Comparison of ENCODE assay signal across 28 cellular contexts in the genomic region with DNA sequence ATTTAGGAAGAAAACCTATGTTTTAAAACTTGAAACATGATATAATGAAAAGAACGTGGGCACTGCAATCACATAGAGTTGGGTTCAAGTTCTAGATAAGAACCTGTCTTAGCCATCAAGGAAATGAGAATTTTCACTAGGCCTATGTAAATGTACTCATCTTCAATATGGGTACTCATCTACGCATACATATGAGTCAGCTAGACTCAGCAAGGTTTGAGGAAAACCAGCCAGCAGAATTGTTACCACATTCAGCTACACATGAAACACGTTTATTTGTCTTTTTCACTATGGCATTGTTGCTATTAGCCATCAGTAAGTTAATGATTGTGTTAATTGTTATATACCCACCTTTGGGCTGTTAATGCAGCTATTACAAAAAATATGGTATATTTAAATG.
"Had no signal": no experiment of that assay in that cellular context is flagged by ENCODE, and none has a peak within 500 bp of the region (broad histone marks: within the 10 kb centered on the region; RNA-seq: fewer than 3 reads in every experiment).

No MANE protein-coding gene starts in this region.

- H3K27ac Mint-ChIP-seq: naive thymus-derived CD4-positive, alpha-beta T cell; nephron; neural progenitor cell; stimulated activated naive CD8-positive, alpha-beta T cell treated with anti-CD3 and anti-CD28 coated beads, Interleukin-15, amount 100 ng/mL, for 72 hours had no signal

- H3K9me3 Mint-ChIP-seq: naive thymus-derived CD4-positive, alpha-beta T cell; nephron; neural progenitor cell; stimulated activated naive CD8-positive, alpha-beta T cell treated with anti-CD3 and anti-CD28 coated beads, Interleukin-15, amount 100 ng/mL, for 72 hours had no signal

- H3K27me3 Mint-ChIP-seq: stimulated activated naive CD8-positive, alpha-beta T cell treated with anti-CD3 and anti-CD28 coated beads, Interleukin-15, amount 100 ng/mL, for 72 hours had no signal

- H3K4me3 Mint-ChIP-seq: naive thymus-derived CD4-positive, alpha-beta T cell; nephron; neural progenitor cell; stimulated activated naive CD8-positive, alpha-beta T cell treated with anti-CD3 and anti-CD28 coated beads, Interleukin-15, amount 100 ng/mL, for 72 hours had no signal

- H3K9me3 ChIP-seq: esophagus muscularis mucosa, gastrocnemius medialis, prostate gland, right atrium auricular region, suprapubic skin, transverse colon, upper lobe of right lung, uterus had no signal

- H3K4me1 ChIP-seq: esophagus muscularis mucosa, gastrocnemius medialis, neural progenitor cell, prostate gland, right atrium auricular region, suprapubic skin, transverse colon, upper lobe of right lung, uterus had no signal

- H3K9ac ChIP-seq: neural progenitor cell had no signal

- H3K27me3 ChIP-seq: esophagus muscularis mucosa, gastrocnemius medialis, hepatocyte, neural progenitor cell, right atrium auricular region, suprapubic skin, transverse colon, upper lobe of right lung, uterus had no signal

- H3K36me3 Mint-ChIP-seq: naive thymus-derived CD4-positive, alpha-beta T cell; neural progenitor cell had no signal

- H3K27ac ChIP-seq: epithelial cell of prostate, esophagus muscularis mucosa, gastrocnemius medialis, hepatocyte, neural progenitor cell, prostate gland, right atrium auricular region, suprapubic skin, transverse colon, upper lobe of right lung, uterus had no signal

- H3K4me2 ChIP-seq: hepatocyte, neural progenitor cell, smooth muscle cell had no signal

- H3K4me1 Mint-ChIP-seq: naive thymus-derived CD4-positive, alpha-beta T cell; nephron; neural progenitor cell; stimulated activated naive CD8-positive, alpha-beta T cell treated with anti-CD3 and anti-CD28 coated beads, Interleukin-15, amount 100 ng/mL, for 72 hours had no signal

- ATAC-seq: gastrocnemius medialis; left lobe of liver; naive thymus-derived CD4-positive, alpha-beta T cell; sciatic nerve; stimulated activated naive CD8-positive, alpha-beta T cell treated with anti-CD3 and anti-CD28 coated beads, Interleukin-15, amount 100 ng/mL, for 72 hours; upper lobe of right lung had no signal

- H3K4me3 ChIP-seq: esophagus muscularis mucosa, gastrocnemius medialis, hepatocyte, lung, neural progenitor cell, prostate gland, right atrium auricular region, smooth muscle cell, suprapubic skin, transverse colon, upper lobe of right lung, uterus had no signal

- H3K79me2 ChIP-seq: hepatocyte had no signal

- H3K36me3 ChIP-seq: esophagus muscularis mucosa, gastrocnemius medialis, neural progenitor cell, prostate gland, right atrium auricular region, suprapubic skin, transverse colon, upper lobe of right lung, uterus had no signal

- DNase-seq: cortex of kidney; gastrocnemius medialis; head of caudate nucleus; kidney; mesendoderm; midbrain; naive thymus-derived CD4-positive, alpha-beta T cell; stimulated activated CD4-positive, alpha-beta T cell treated with anti-CD3 and anti-CD28 coated beads, Interleukin-12 subunit alpha, Interleukin-12 subunit beta, amount 100 ng/mL, for 4 hours; stimulated activated CD4-positive, alpha-beta T cell treated with anti-CD3 and anti-CD28 coated beads, Interleukin-1b, Interleukin-23, amount 100 ng/mL, for 48 hours; stimulated activated CD4-positive, alpha-beta T cell treated with anti-CD3 and anti-CD28 coated beads, Interleukin-4, amount 100 ng/mL, for 1 hour; stimulated activated CD8-positive, alpha-beta memory T cell treated with anti-CD3 and anti-CD28 coated beads, Interleukin-4, amount 100 ng/mL, for 48 hours; stimulated activated naive CD4-positive, alpha-beta T cell; stimulated activated naive CD8-positive, alpha-beta T cell treated with anti-CD3 and anti-CD28 coated beads, Interleukin-15, amount 100 ng/mL, for 72 hours; transverse colon; upper lobe of right lung; uterus had no signal

- H2AFZ ChIP-seq: hepatocyte, neural progenitor cell had no signal
